In the genomic region with DNA sequence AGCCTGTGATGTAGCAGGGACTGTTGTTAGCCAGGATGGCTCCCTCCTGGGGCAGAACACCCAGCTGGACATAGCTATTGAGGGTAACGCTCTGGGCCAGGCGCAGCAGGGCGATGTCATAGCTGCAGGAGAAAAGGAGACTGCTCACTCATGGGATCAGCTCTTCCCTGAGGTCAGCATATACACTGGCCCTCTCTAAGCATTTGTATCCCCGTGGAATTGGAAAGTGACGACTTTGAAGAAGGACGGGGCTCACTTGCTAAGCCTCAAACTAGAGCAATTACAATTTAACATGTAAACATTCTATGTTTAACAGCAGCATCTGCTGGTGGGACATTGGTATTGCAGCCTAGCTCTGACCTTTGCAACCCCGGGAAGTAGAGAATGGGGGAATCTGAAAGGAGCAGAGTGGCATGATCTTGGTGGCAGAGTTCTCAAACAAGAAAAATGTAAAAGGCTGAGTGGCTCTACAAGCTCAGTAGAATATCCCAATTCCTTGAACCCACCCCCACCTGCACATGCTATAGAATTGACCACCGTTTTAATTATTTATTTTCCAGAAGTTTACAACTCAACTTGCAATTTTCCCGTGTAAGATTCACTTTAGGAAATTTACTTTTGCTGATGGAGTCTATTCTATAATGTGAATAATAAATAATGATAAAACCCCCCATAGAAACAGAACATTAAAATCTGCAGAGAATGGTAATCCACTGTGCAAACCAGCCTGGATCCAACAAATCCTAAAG, we compare ENCODE assay signal across 8 cellular contexts. TPM values are rescaled to one million over a fixed set of nuclear protein-coding genes. Genes with fewer than 3 reads are reported as not detected.
DNase-seq lines count a peak whose midpoint lies in the region; ATAC-seq, FAIRE-seq and TF ChIP-seq lines count a peak whose summit lies in the region.

No MANE protein-coding gene starts in this region.

- H3K4me3 ChIP-seq in pancreas (peak overlapping the region in 1 of 4 donors; percentile 25), upper lobe of right lung (peak overlapping the region; percentile 19)

- peaks cover 0 to 3% (median 0%) of the 10 kb centered on the region in 3 donors for H3K4me1 ChIP-seq in pancreas
- peaks cover 5% of the 10 kb centered on the region for H3K4me1 ChIP-seq in upper lobe of right lung

- TF ChIP-seq CTCF in pancreas (IDR thresholded peaks at IDR 0.05) (peak; percentile 75 to 91 (median 87)), upper lobe of right lung (IDR thresholded peaks at IDR 0.05) (peak; percentile 98)

- ATAC-seq in pancreas: peak; percentile 90 to 99 (median 97)
- ATAC-seq in upper lobe of right lung: peak; percentile 96
- no peak for ATAC-seq in HG02870 (IDR thresholded peaks at IDR 0.05; ENCODE audit: unreplicated experiment)

- no peak for FAIRE-seq in pancreas (lab: Jason Lieb, UNC)

- H3K27me3 ChIP-seq in pancreas: no peaks in the 10 kb centered on the region
- no peaks in the 10 kb centered on the region for H3K27me3 ChIP-seq in upper lobe of right lung

- H3K9me3 ChIP-seq in pancreas (no peaks in the 10 kb centered on the region), upper lobe of right lung (no peaks in the 10 kb centered on the region)

- intact Hi-C loops in pancreas (cut with DNase I): loop anchor here in 1 of 3 donors (10.0 kb wide), 1 partner anchor 297 kb away; a partner anchor contains a TSS
- intact Hi-C loops in upper lobe of right lung (cut with DNase I): loop anchor here (10.0 kb wide), 1 partner anchor 67 kb away; a partner anchor contains a TSS

- H3K36me3 ChIP-seq in pancreas: no peaks in the 10 kb centered on the region
- H3K36me3 ChIP-seq in upper lobe of right lung: no peaks in the 10 kb centered on the region

- DNase-seq in GF-D8 (lab: John Stamatoyannopoulos, UW) (peak; percentile 12), M059J (ENCODE audit: low read depth) (peak; percentile 66), SK-MEL-5 (ENCODE audit: low read depth, low spot score) (peak; percentile 78), glomerular endothelial cell (ENCODE audit: extremely low read depth, low read depth, low spot score) (peak; percentile 44), pancreas (peak in 5 of 6 donors; percentile 53 to 77 (median 62)), upper lobe of right lung (no peak)
- DNase-seq in activated naive CD4-positive, alpha-beta T cell treated with anti-CD3 and anti-CD28 coated beads, Interleukin-2, amount 50 U/mL, for 16 hours: peak; percentile 69

- no peak overlapping the region for H3K27ac ChIP-seq in pancreas
- peak overlapping the region; percentile 37 for H3K27ac ChIP-seq in upper lobe of right lung

- WGBS in pancreas, 2 donors: 35 to 36% methylated on average over 9 of the region's 9 CpGs

- in situ Hi-C loops in SK-MEL-5 (cut with HindIII; ENCODE audit: low pct_unique_long_range_greater_than_20kb, low sequenced_read_pairs): no loop called here

RNA-seq across cellular contexts. Expression of a gene that starts 5.0 kb away (rescaled TPM):
- not detected in 2 replicates for total RNA-seq in M059J (2014; rRNA removed; shearing (Covaris generic))
- total RNA-seq in SK-MEL-5 (2014; rRNA removed; shearing (Covaris generic)): not detected in 2 replicates
- not detected in 2 replicates for polyA plus RNA-seq in SK-MEL-5 (2015; cell fraction: cytosol; rRNA removed)
- not detected in 2 replicates for polyA plus RNA-seq in SK-MEL-5 (2015; cell fraction: nucleus; rRNA removed)
- total RNA-seq in glomerular endothelial cell: not detected in 2 replicates
- total RNA-seq in pancreas: not detected
- not detected for polyA plus RNA-seq in pancreas
- not detected for total RNA-seq in upper lobe of right lung

RNA-seq across cellular contexts. Expression of a gene that starts 17.5 kb away (rescaled TPM):
- not detected in 2 replicates for total RNA-seq in M059J (2014; rRNA removed; shearing (Covaris generic))
- 0.08 TPM in 1 of 2 replicates, not detected in the other for total RNA-seq in SK-MEL-5 (2014; rRNA removed; shearing (Covaris generic))
- polyA plus RNA-seq in SK-MEL-5 (2015; cell fraction: cytosol; rRNA removed): 0.07 TPM in 1 of 2 replicates, not detected in the other
- polyA plus RNA-seq in SK-MEL-5 (2015; cell fraction: nucleus; rRNA removed): not detected in 2 replicates
- total RNA-seq in glomerular endothelial cell (not detected in 2 replicates), pancreas (1 to 10 TPM in 3 of 6 donors, under 1 TPM in 3; 0.56 to 6.0 (median 1.2) TPM), upper lobe of right lung (26.1 TPM)
- 1 to 10 TPM in 1 of 2 donors, under 1 TPM in 1; 0.75 to 1.1 TPM for polyA plus RNA-seq in pancreas

RNA-seq across cellular contexts. Expression of a gene that starts 49.8 kb away (rescaled TPM):
- 31.4 and 48.0 TPM in 2 replicates for total RNA-seq in M059J (2014; rRNA removed; shearing (Covaris generic))
- 1.3 and 3.7 TPM in 2 replicates for total RNA-seq in SK-MEL-5 (2014; rRNA removed; shearing (Covaris generic))
- 2.5 and 3.5 TPM in 2 replicates for polyA plus RNA-seq in SK-MEL-5 (2015; cell fraction: cytosol; rRNA removed)
- 0.44 and 1.7 TPM in 2 replicates for polyA plus RNA-seq in SK-MEL-5 (2015; cell fraction: nucleus; rRNA removed)
- total RNA-seq in glomerular endothelial cell (75.1 and 102 TPM in 2 replicates), pancreas (10 to 100 TPM in 3 of 6 donors, 1 to 10 TPM in 3; 8.9 to 16.6 (median 10.6) TPM), upper lobe of right lung (16.6 TPM)
- 1 to 10 TPM; 2.7 to 5.4 TPM for polyA plus RNA-seq in pancreas
